ENCODE assay signal across 2 cellular contexts in the genomic region with DNA sequence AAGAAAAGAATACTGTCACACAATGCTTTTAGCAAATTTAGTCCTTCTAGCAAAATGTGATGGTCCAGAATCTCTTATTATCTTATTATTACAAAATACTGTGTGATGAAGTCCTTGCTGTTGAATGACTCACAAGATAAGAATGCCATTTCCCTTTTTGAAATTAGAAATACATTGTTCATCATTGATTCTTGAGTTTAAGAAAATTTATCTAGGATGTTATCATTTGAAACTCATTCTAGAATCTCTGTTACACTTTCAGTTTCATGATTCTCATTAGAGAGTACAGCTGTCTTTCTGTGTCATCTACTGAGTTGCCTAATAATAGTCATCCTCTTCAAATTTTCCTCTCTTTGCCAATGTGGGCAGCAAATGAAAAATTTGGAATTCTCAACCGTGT.
A peak's percentile ranks its signal among the peaks of the same experiment; 100 is the strongest.
TF ChIP-seq lines count a peak whose summit lies in the region.

No MANE protein-coding gene starts in this region.

TF ChIP-seq in IMR-90, 13 proteins besides CTCF, POLR2A, EP300 and RAD21:
- TF ChIP-seq CEBPB (IDR thresholded peaks at IDR 0.05; ENCODE audit: low read depth, low read length) = peak; percentile 38
- no peak for TF ChIP-seq BHLHE40 (IDR thresholded peaks at IDR 0.05; ENCODE audit: low read depth, low read length)
TF ChIP-seq in IMR-90: peak in this region for 1.

TF ChIP-seq in endothelial cell of umbilical vein, 7 proteins besides CTCF, POLR2A, EP300 and RAD21:
- TF ChIP-seq GATA2 (IDR thresholded peaks at IDR 0.05; ENCODE audit: insufficient read depth, insufficient read length, low read depth, low read length) (no peak), POLR2AphosphoS5 (IDR thresholded peaks at IDR 0.05; ENCODE audit: insufficient read depth, low read depth, low read length) (no peak), EZH2 (IDR thresholded peaks at IDR 0.05; ENCODE audit: borderline replicate concordance, low read depth, low read length, severe bottlenecking) (no peak), MYC (IDR thresholded peaks at IDR 0.05; ENCODE audit: low read depth, low read length) (no peak), FOS (IDR thresholded peaks at IDR 0.05; ENCODE audit: borderline replicate concordance, insufficient read depth, low read length) (peak; percentile 62), JUN (IDR thresholded peaks at IDR 0.05; ENCODE audit: borderline replicate concordance, insufficient read depth, insufficient read length, low read depth) (peak; percentile 40)
- TF ChIP-seq, protein P1, sequence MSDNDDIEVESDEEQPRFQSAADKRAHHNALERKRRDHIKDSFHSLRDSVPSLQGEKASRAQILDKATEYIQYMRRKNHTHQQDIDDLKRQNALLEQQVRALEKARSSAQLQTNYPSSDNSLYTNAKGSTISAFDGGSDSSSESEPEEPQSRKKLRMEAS (IDR thresholded peaks at IDR 0.05; ENCODE audit: insufficient read depth, insufficient read length) = no peak
TF ChIP-seq in endothelial cell of umbilical vein: peak in this region for 2.
